Comparison of ENCODE assay signal across 9 cellular contexts in genomic region chr13:98581971-98582702, GRCh38. TPM values are rescaled to one million over a fixed set of nuclear protein-coding genes. Genes with fewer than 3 reads are reported as not detected.
A peak's percentile ranks its signal among the peaks of the same experiment; 100 is the strongest.
DNase-seq lines count a peak whose midpoint lies in the region; ATAC-seq and TF ChIP-seq lines count a peak whose summit lies in the region.
"Had no signal": no experiment of that assay in that cellular context is flagged by ENCODE, and none has a peak within 500 bp of the region (broad histone marks: within the 10 kb centered on the region; RNA-seq: fewer than 3 reads in every experiment).

No MANE protein-coding gene starts in this region.

- peak overlapping the region; percentile 32 for H3K27ac ChIP-seq in stomach smooth muscle (ENCODE audit: low read length)

- H3K27ac Mint-ChIP-seq in T-helper 1 cell treated with Interleukin-12 subunit alpha and Interleukin-12 subunit beta and Interleukin-4 antibody, amounts not matched to agents 30 μg/mL and 1 μg/mL, for 36 hours: peak overlapping the region; percentile 38
- H3K27ac Mint-ChIP-seq: memory B cell had no signal

- no peaks in the 10 kb centered on the region for H3K9me3 Mint-ChIP-seq in T-helper 1 cell treated with Interleukin-12 subunit alpha and Interleukin-12 subunit beta and Interleukin-4 antibody, amounts not matched to agents 30 μg/mL and 1 μg/mL, for 36 hours
- H3K9me3 Mint-ChIP-seq: memory B cell had no signal

- no peaks in the 10 kb centered on the region for H3K36me3 Mint-ChIP-seq in T-helper 1 cell treated with Interleukin-12 subunit alpha and Interleukin-12 subunit beta and Interleukin-4 antibody, amounts not matched to agents 30 μg/mL and 1 μg/mL, for 36 hours (ENCODE audit: low read depth)
- H3K36me3 Mint-ChIP-seq: memory B cell had no signal

- H3K27me3 Mint-ChIP-seq in T-helper 1 cell treated with Interleukin-12 subunit alpha and Interleukin-12 subunit beta and Interleukin-4 antibody, amounts not matched to agents 30 μg/mL and 1 μg/mL, for 36 hours (ENCODE audit: low read depth): no peaks in the 10 kb centered on the region
- H3K27me3 Mint-ChIP-seq: memory B cell had no signal

- no peaks in the 10 kb centered on the region for H3K9me3 ChIP-seq in stomach smooth muscle (ENCODE audit: control insufficient read depth in 2 of 2, low read length in 2 of 2)

- no peaks in the 10 kb centered on the region for H3K36me3 ChIP-seq in stomach smooth muscle (ENCODE audit: control insufficient read depth in 2 of 2, insufficient read depth in 2 of 2, low read length in 2 of 2)

- ATAC-seq in HG02571 (IDR thresholded peaks at IDR 0.05; ENCODE audit: unreplicated experiment): no peak

- no peak overlapping the region for H3K9ac ChIP-seq in stomach smooth muscle (ENCODE audit: low read length in 2 of 2)

- peaks cover 21% of the 10 kb centered on the region for H3K4me1 ChIP-seq in stomach smooth muscle (ENCODE audit: control insufficient read depth, insufficient read depth, low read length)

- DNase-seq in T-helper 1 cell: no peak
- DNase-seq in OCI-M1 (lab: John Stamatoyannopoulos, UW): peak; percentile 41
- DNase-seq in fibroblast of mammary gland (ENCODE audit: low read depth): peak; percentile 72
- DNase-seq in mucosa of gallbladder (ENCODE audit: low spot score): no peak
- DNase-seq in NOMO-1 (lab: John Stamatoyannopoulos, UW; ENCODE audit: unreplicated experiment in 2 of 2): no peak

- no peaks in the 10 kb centered on the region for H3K27me3 ChIP-seq in stomach smooth muscle (ENCODE audit: control insufficient read depth in 1 of 2, insufficient read depth in 2 of 2, low read length in 2 of 2)

- no peak overlapping the region for H3K4me3 Mint-ChIP-seq in T-helper 1 cell treated with Interleukin-12 subunit alpha and Interleukin-12 subunit beta and Interleukin-4 antibody, amounts not matched to agents 30 μg/mL and 1 μg/mL, for 36 hours
- H3K4me3 Mint-ChIP-seq: memory B cell had no signal

- peaks cover 15% of the 10 kb centered on the region for H3K4me1 Mint-ChIP-seq in T-helper 1 cell treated with Interleukin-12 subunit alpha and Interleukin-12 subunit beta and Interleukin-4 antibody, amounts not matched to agents 30 μg/mL and 1 μg/mL, for 36 hours (ENCODE audit: low read depth)

- H3K4me3 ChIP-seq in fibroblast of mammary gland (ENCODE audit: control insufficient read depth, low read depth, low read length): no peak overlapping the region
- no peak overlapping the region for H3K4me3 ChIP-seq in stomach smooth muscle (ENCODE audit: low read length in 2 of 2)

- no peak for TF ChIP-seq CTCF in fibroblast of mammary gland (conservative IDR thresholded peaks at IDR 0.05; ENCODE audit: control insufficient read depth, insufficient read depth, low read depth, low read length)

RNA-seq across cellular contexts. Expression of gene STK24, which starts 5.2 kb away (rescaled TPM):
- 113 TPM for total RNA-seq in mucosa of gallbladder

Comparison
In these comparisons a context has a peak if more than half of its experiments do, and no peak if none do; other contexts are left out.
1. DNase-seq: peak in OCI-M1 (single experiment) and fibroblast of mammary gland (single experiment); none in T-helper 1 cell (0 of 5), mucosa of gallbladder (single experiment) and NOMO-1 (0 of 2).